8 cellular contexts compared by ENCODE assay signal in genomic region chr3:157111578-157111977, GRCh38.
"Had no signal": no experiment of that assay in that cellular context is flagged by ENCODE, and none has a peak within 500 bp of the region (broad histone marks: within the 10 kb centered on the region; RNA-seq: fewer than 3 reads in every experiment).

No MANE protein-coding gene starts in this region.

- H3K27me3 ChIP-seq: dorsolateral prefrontal cortex, right lobe of liver had no signal

- H3K4me3 Mint-ChIP-seq: activated naive CD8-positive, alpha-beta T cell treated with anti-CD3 and anti-CD28 coated beads, Interleukin-2, amount 10 ng/mL, durations not matched to agents 7 days and 5 days had no signal

- H3K27ac Mint-ChIP-seq: activated naive CD8-positive, alpha-beta T cell treated with anti-CD3 and anti-CD28 coated beads, Interleukin-2, amount 10 ng/mL, durations not matched to agents 7 days and 5 days; progenitor cell of endocrine pancreas had no signal

- H3K36me3 Mint-ChIP-seq: activated naive CD8-positive, alpha-beta T cell treated with anti-CD3 and anti-CD28 coated beads, Interleukin-2, amount 10 ng/mL, durations not matched to agents 7 days and 5 days had no signal

- H3K9me3 ChIP-seq: right lobe of liver had no signal

- H3K4me3 ChIP-seq: dorsolateral prefrontal cortex, right lobe of liver had no signal

- H3K36me3 ChIP-seq: right lobe of liver had no signal

- ATAC-seq: right lobe of liver had no signal

- DNase-seq: activated naive CD4-positive, alpha-beta T cell; activated naive CD8-positive, alpha-beta T cell treated with anti-CD3 and anti-CD28 coated beads, Interleukin-2, amount 10 ng/mL, durations not matched to agents 7 days and 5 days; activated T-cell treated with anti-CD3 and anti-CD28 coated beads for 4 hours; dorsolateral prefrontal cortex; mesendoderm; right lobe of liver; stimulated activated CD4-positive, alpha-beta T cell treated with anti-CD3 and anti-CD28 coated beads, Interleukin-2, amount 100 ng/mL, for 24 hours had no signal

- H3K9me3 Mint-ChIP-seq: activated naive CD8-positive, alpha-beta T cell treated with anti-CD3 and anti-CD28 coated beads, Interleukin-2, amount 10 ng/mL, durations not matched to agents 7 days and 5 days had no signal

- H3K27ac ChIP-seq: right lobe of liver had no signal

- H3K27me3 Mint-ChIP-seq: progenitor cell of endocrine pancreas had no signal
